In genomic region chr2:195561205-195562032, GRCh38 we compare ENCODE assay signal across 8 cellular contexts.
A peak's percentile ranks its signal among the peaks of the same experiment; 100 is the strongest.
DNase-seq lines count a peak whose midpoint lies in the region; ATAC-seq, FAIRE-seq and TF ChIP-seq lines count a peak whose summit lies in the region.

No MANE protein-coding gene starts in this region.

- TF ChIP-seq RAD21 in HepG2 (CRISPR knock-in tag; IDR thresholded peaks at IDR 0.05) = no peak

- no peaks in the 10 kb centered on the region for H3K9me3 ChIP-seq in GM23248 (ENCODE audit: low read depth)
- no peaks in the 10 kb centered on the region for H3K9me3 ChIP-seq in Loucy (ENCODE audit: insufficient read depth, low read depth, low read length)
- no peaks in the 10 kb centered on the region for H3K9me3 ChIP-seq in colonic mucosa
- H3K9me3 ChIP-seq in HepG2 (ENCODE audit: low read length) = no peaks in the 10 kb centered on the region

- H3K27ac ChIP-seq in GM23248 (peak overlapping the region; percentile 93), colonic mucosa (peak overlapping the region; percentile 49), HepG2 (ENCODE audit: extremely low read length, insufficient read depth, low read length) (no peak overlapping the region)

- no peak for TF ChIP-seq POLR2A in HepG2 (IDR thresholded peaks at IDR 0.05; ENCODE audit: insufficient read depth in 1 of 2, low read depth in 2 of 2, low read length in 2 of 2)

- H3K27me3 ChIP-seq in GM23248 (replicated peaks; ENCODE audit: insufficient read depth) (no peaks in the 10 kb centered on the region), Loucy (ENCODE audit: insufficient read depth, low read length, poor library complexity, severe bottlenecking) (no peaks in the 10 kb centered on the region), colonic mucosa (no peaks in the 10 kb centered on the region), HepG2 (ENCODE audit: control insufficient read depth in 1 of 2, insufficient read depth in 2 of 2, low read length in 2 of 2) (peaks cover 0 to 3% of the 10 kb centered on the region in 2 experiments; a peak in 1 of 5 replicates)

- peak overlapping the region; percentile 59 for H3K9ac ChIP-seq in GM23248
- H3K9ac ChIP-seq in Loucy (ENCODE audit: low read depth, low read length, poor library complexity, severe bottlenecking) = peak overlapping the region; percentile 49
- no peak overlapping the region for H3K9ac ChIP-seq in colonic mucosa (ENCODE audit: low read depth in 2 of 2, low read length in 2 of 2)
- H3K9ac ChIP-seq in HepG2 (ENCODE audit: insufficient read depth, low read depth, low read length) = no peak overlapping the region

- H3K79me2 ChIP-seq in GM23248 (ENCODE audit: insufficient read depth) = no peaks in the 10 kb centered on the region
- H3K79me2 ChIP-seq in Loucy (ENCODE audit: insufficient read depth, low read length) = no peaks in the 10 kb centered on the region
- H3K79me2 ChIP-seq in HepG2 (ENCODE audit: insufficient read depth, low read length) = no peaks in the 10 kb centered on the region

- POLR2A ChIA-PET in HepG2 (lab: Yijun Ruan, JAX) = no interaction called here

- H4K20me1 ChIP-seq in GM23248 (ENCODE audit: insufficient read depth) (no peaks in the 10 kb centered on the region), Loucy (ENCODE audit: insufficient read depth, low read length, poor library complexity, severe bottlenecking) (no peaks in the 10 kb centered on the region), HepG2 (ENCODE audit: insufficient read depth, low read length) (no peaks in the 10 kb centered on the region)

- no TSS peak for BruUV-seq in HepG2 (replicated peaks; lab: Mats Ljungman, UMichigan)

- CTCF ChIA-PET in HepG2 (lab: Yijun Ruan, JAX; ENCODE audit: low intra/inter-chr PET ratio, low total read pairs) = no interaction called here

- TF ChIP-seq CTCF in Loucy (conservative IDR thresholded peaks at IDR 0.05; ENCODE audit: low read length) (no peak), colonic mucosa (IDR thresholded peaks at IDR 0.05) (no peak), HepG2 (CRISPR knock-in tag; IDR thresholded peaks at IDR 0.05) (no peak)

- ATAC-seq in GM18498 (IDR thresholded peaks at IDR 0.05; ENCODE audit: unreplicated experiment) (peak; percentile 54), HepG2 (no peak)

- no peak for FAIRE-seq in HepG2 (lab: Jason Lieb, UNC)

- no peaks in the 10 kb centered on the region for H3K9me2 ChIP-seq in GM23248 (ENCODE audit: insufficient read depth)
- no peaks in the 10 kb centered on the region for H3K9me2 ChIP-seq in Loucy (replicated peaks; ENCODE audit: low read depth, low read length)

- no peak overlapping the region for H3K4me3 ChIP-seq in GM23248
- H3K4me3 ChIP-seq in Loucy (ENCODE audit: low read length, poor library complexity, severe bottlenecking) = no peak overlapping the region
- no peak overlapping the region for H3K4me3 ChIP-seq in colonic mucosa
- no peak overlapping the region for H3K4me3 ChIP-seq in HepG2 (replicated peaks in 1 of 3; ENCODE audit: insufficient read depth in 1 of 3, low read depth in 2 of 3, low read length in 3 of 3)

- DNase-seq in GM23248 (peak; percentile 94), colonic mucosa (no peak), NCI-H128 (lab: John Stamatoyannopoulos, UW; ENCODE audit: unreplicated experiment) (no peak), HepG2 (ENCODE audit: low spot score) (no peak), GF-D8 (lab: John Stamatoyannopoulos, UW) (no peak), OCI-M2 (lab: John Stamatoyannopoulos, UW; ENCODE audit: unreplicated experiment) (no peak)

- H3K4me1 ChIP-seq in GM23248 (ENCODE audit: insufficient read depth) (peaks cover 63% of the 10 kb centered on the region), Loucy (ENCODE audit: insufficient read depth, low read length, poor library complexity, severe bottlenecking) (peaks cover 41% of the 10 kb centered on the region), colonic mucosa (peaks cover 3% of the 10 kb centered on the region), HepG2 (ENCODE audit: insufficient read depth, low read length) (no peaks in the 10 kb centered on the region)

- no peak for TF ChIP-seq EP300 in HepG2 (IDR thresholded peaks at IDR 0.05; ENCODE audit: low read depth in 2 of 2, low read length in 2 of 2)
- TF ChIP-seq EP300 in HepG2 (CRISPR knock-in tag; IDR thresholded peaks at IDR 0.05; ENCODE audit: borderline replicate concordance) = no peak

- peaks cover 61% of the 10 kb centered on the region for H3F3A ChIP-seq in GM23248 (ENCODE audit: insufficient read depth)
- H3F3A ChIP-seq in Loucy (ENCODE audit: low read depth) = peaks cover 17% of the 10 kb centered on the region

- H2AFZ ChIP-seq in GM23248 (peak overlapping the region; percentile 21; the same call in 1 of the 2 replicates), Loucy (ENCODE audit: low read length) (peak overlapping the region; percentile 63; the same call in 1 of the 2 replicates), HepG2 (ENCODE audit: low read length) (no peak overlapping the region)

- WGBS in GM23248 (ENCODE audit: low coverage in 1 of 2, low lambda C conversion rate in 2 of 2, missing lambda C conversion rate in 2 of 2), 2 experiments = 74 to 76% methylated on average over 8 of the region's 8 CpGs
- 34% methylated on average over 8 of the region's 8 CpGs for WGBS in HepG2 (ENCODE audit: low lambda C conversion rate)

- in situ Hi-C loops in GM23248 (cut with MboI) = no loop called here
- in situ Hi-C loops in HepG2 (cut with HindIII; ENCODE audit: extremely low pct_ligation_motif_present, low pct_unique_long_range_greater_than_20kb) = no loop called here

- intact Hi-C loops in colonic mucosa (cut with DNase I) (no loop called here), HepG2 (cut with micrococcal nuclease; ENCODE audit: unreplicated experiment) (no loop called here)

- peak overlapping the region; percentile 60 for H3K4me2 ChIP-seq in GM23248 (ENCODE audit: unreplicated experiment)
- H3K4me2 ChIP-seq in Loucy (ENCODE audit: low read depth, low read length, poor library complexity, severe bottlenecking) = no peak overlapping the region
- H3K4me2 ChIP-seq in HepG2 (ENCODE audit: low read depth, low read length) = no peak overlapping the region

- H3K36me3 ChIP-seq in GM23248 (ENCODE audit: low read depth) (no peaks in the 10 kb centered on the region), Loucy (ENCODE audit: insufficient read depth, low read length) (no peaks in the 10 kb centered on the region), colonic mucosa (no peaks in the 10 kb centered on the region), HepG2 (replicated peaks in 1 of 2; ENCODE audit: control insufficient read depth in 1 of 2, insufficient read depth in 2 of 2, low read length in 2 of 2) (no peaks in the 10 kb centered on the region)

TF ChIP-seq in HepG2, 621 proteins besides CTCF, POLR2A, EP300 and RAD21 (continues in another document):
- TF ChIP-seq ZBTB46 (CRISPR knock-in tag; IDR thresholded peaks at IDR 0.05; ENCODE audit: borderline replicate concordance) (no peak), PCBP1 (IDR thresholded peaks at IDR 0.05; ENCODE audit: borderline replicate concordance, low read depth, low read length) (no peak), ZNF678 (CRISPR knock-in tag; IDR thresholded peaks at IDR 0.05) (no peak), MLLT10 (CRISPR knock-in tag; IDR thresholded peaks at IDR 0.05) (no peak), TMF1 (CRISPR knock-in tag; IDR thresholded peaks at IDR 0.05; ENCODE audit: low read depth) (no peak), KLF13 (CRISPR knock-in tag; IDR thresholded peaks at IDR 0.05) (no peak), ZNF766 (CRISPR knock-in tag; IDR thresholded peaks at IDR 0.05; ENCODE audit: borderline replicate concordance) (no peak), ZHX1 (CRISPR knock-in tag; IDR thresholded peaks at IDR 0.05; ENCODE audit: low read depth) (no peak), ZNF788 (CRISPR knock-in tag; IDR thresholded peaks at IDR 0.05; ENCODE audit: borderline replicate concordance) (no peak), GATAD1 (CRISPR knock-in tag; IDR thresholded peaks at IDR 0.05) (no peak), FIP1L1 (IDR thresholded peaks at IDR 0.05; ENCODE audit: borderline replicate concordance, insufficient read depth, low read depth, low read length) (no peak)

Comparison
In these comparisons a context has a peak if more than half of its experiments do, and no peak if none do; other contexts are left out.
1. H3K9ac ChIP-seq: peak in GM23248 (single experiment) and Loucy (single experiment); none in colonic mucosa (0 of 2) and HepG2 (single experiment).